Comparison of ENCODE assay signal across 28 cellular contexts in genomic region chr11:134363161-134363560, GRCh38. TPM values are rescaled to one million over a fixed set of nuclear protein-coding genes. Genes with fewer than 3 reads are reported as not detected.
A peak's percentile ranks its signal among the peaks of the same experiment; 100 is the strongest.
DNase-seq lines count a peak whose midpoint lies in the region; ATAC-seq, FAIRE-seq and TF ChIP-seq lines count a peak whose summit lies in the region.
"Had no signal": no experiment of that assay in that cellular context is flagged by ENCODE, and none has a peak within 500 bp of the region (broad histone marks: within the 10 kb centered on the region; RNA-seq: fewer than 3 reads in every experiment).

No MANE protein-coding gene starts in this region.

- H3K27ac ChIP-seq in right lobe of liver (no peak overlapping the region), HepG2 (ENCODE audit: extremely low read length, insufficient read depth, low read length) (no peak overlapping the region), kidney (ENCODE audit: low read depth in 2 of 2, low read length in 2 of 2) (no peak overlapping the region), parathyroid adenoma (peak overlapping the region; percentile 54), aorta (ENCODE audit: low read depth in 1 of 2, low read length in 2 of 2) (no peak overlapping the region), WERI-Rb-1 (no peak overlapping the region)
- H3K27ac ChIP-seq: GM23248, KMS-11, PC-9, SJSA1 had no signal

- FAIRE-seq in HepG2 (lab: Jason Lieb, UNC) (no peak), kidney (lab: Jason Lieb, UNC) (no peak)
- FAIRE-seq: GM18507 had no signal

- H3K9ac ChIP-seq in HepG2 (ENCODE audit: insufficient read depth, low read depth, low read length), result no peak overlapping the region
- no peak overlapping the region for H3K9ac ChIP-seq in kidney (ENCODE audit: low read length in 2 of 2)
- H3K9ac ChIP-seq in parathyroid adenoma, result no peak overlapping the region
- H3K9ac ChIP-seq: GM23248, KMS-11 had no signal

- TF ChIP-seq POLR2A in right lobe of liver (IDR thresholded peaks at IDR 0.05), result no peak
- TF ChIP-seq POLR2A in HepG2 (IDR thresholded peaks at IDR 0.05; ENCODE audit: insufficient read depth in 1 of 2, low read depth in 2 of 2, low read length in 2 of 2), result no peak

- 61% methylated on average over 3 of the region's 9 CpGs for WGBS in right lobe of liver (ENCODE audit: insufficient coverage, low coverage, low lambda C conversion rate, missing lambda C conversion rate)
- WGBS in HepG2 (ENCODE audit: low lambda C conversion rate), result 11% methylated on average over 3 of the region's 9 CpGs
- 88 to 90% methylated on average over 9 of the region's 9 CpGs for WGBS in aorta, 2 donors

- CTCF ChIA-PET in HepG2 (lab: Yijun Ruan, JAX; ENCODE audit: low intra/inter-chr PET ratio, low total read pairs), result no interaction called here

- no peaks in the 10 kb centered on the region for H3K36me3 ChIP-seq in right lobe of liver
- no peaks in the 10 kb centered on the region for H3K36me3 ChIP-seq in HepG2 (replicated peaks in 1 of 2; ENCODE audit: control insufficient read depth in 1 of 2, insufficient read depth in 2 of 2, low read length in 2 of 2)
- H3K36me3 ChIP-seq in kidney (ENCODE audit: control insufficient read depth in 1 of 2, insufficient read depth in 2 of 2, low read length in 2 of 2), result no peaks in the 10 kb centered on the region
- no peaks in the 10 kb centered on the region for H3K36me3 ChIP-seq in parathyroid adenoma (ENCODE audit: control insufficient read depth, insufficient read depth, low read length)
- H3K36me3 ChIP-seq in aorta (ENCODE audit: control insufficient read depth in 1 of 2, insufficient read depth in 2 of 2, low read length in 1 of 2), result no peaks in the 10 kb centered on the region
- H3K36me3 ChIP-seq in WERI-Rb-1, result peaks cover 16% of the 10 kb centered on the region
- H3K36me3 ChIP-seq: SJSA1 had no signal

- TF ChIP-seq RAD21 in HepG2 (CRISPR knock-in tag; IDR thresholded peaks at IDR 0.05), result no peak

- no peak overlapping the region for H2AFZ ChIP-seq in HepG2 (ENCODE audit: low read length)
- H2AFZ ChIP-seq in parathyroid adenoma, result no peak overlapping the region
- H2AFZ ChIP-seq: GM23248, PC-9 had no signal

- in situ Hi-C loops in HepG2 (cut with HindIII; ENCODE audit: extremely low pct_ligation_motif_present, low pct_unique_long_range_greater_than_20kb), result loop anchor here (5.0 to 10.0 kb wide), 2 partner anchors 212 to 364 kb away; no protein-coding TSS in a partner anchor

- no peaks in the 10 kb centered on the region for H3K9me3 ChIP-seq in right lobe of liver
- H3K9me3 ChIP-seq in HepG2 (ENCODE audit: low read length), result no peaks in the 10 kb centered on the region
- H3K9me3 ChIP-seq in kidney (ENCODE audit: control insufficient read depth in 1 of 2, low read length in 2 of 2), result no peaks in the 10 kb centered on the region
- H3K9me3 ChIP-seq in parathyroid adenoma (ENCODE audit: control insufficient read depth, low read length), result no peaks in the 10 kb centered on the region
- no peaks in the 10 kb centered on the region for H3K9me3 ChIP-seq in aorta (ENCODE audit: control insufficient read depth, low read length)
- no peaks in the 10 kb centered on the region for H3K9me3 ChIP-seq in WERI-Rb-1 (ENCODE audit: severe bottlenecking)
- H3K9me3 ChIP-seq: SJSA1 had no signal

- H3K4me2 ChIP-seq in HepG2 (ENCODE audit: low read depth, low read length), result no peak overlapping the region
- no peak overlapping the region for H3K4me2 ChIP-seq in parathyroid adenoma (ENCODE audit: low read length)
- H3K4me2 ChIP-seq: KMS-11, PC-9 had no signal

- intact Hi-C loops in right lobe of liver (cut with DNase I) (loop anchor here in 1 of 2 donors (10.0 kb wide), 1 partner anchor 222 kb away; no protein-coding TSS in a partner anchor), HepG2 (cut with micrococcal nuclease; ENCODE audit: unreplicated experiment) (no loop called here), kidney (cut with DNase I) (no loop called here), aorta (cut with DNase I) (no loop called here)

- H3K4me3 ChIP-seq in right lobe of liver, result no peak overlapping the region
- H3K4me3 ChIP-seq in HepG2 (replicated peaks in 1 of 3; ENCODE audit: insufficient read depth in 1 of 3, low read depth in 2 of 3, low read length in 3 of 3), result no peak overlapping the region
- H3K4me3 ChIP-seq in kidney (ENCODE audit: low read length in 2 of 2), result no peak overlapping the region
- H3K4me3 ChIP-seq in parathyroid adenoma (ENCODE audit: low read depth, low read length), result no peak overlapping the region
- H3K4me3 ChIP-seq in aorta (ENCODE audit: low read length in 2 of 2), result no peak overlapping the region
- no peak overlapping the region for H3K4me3 ChIP-seq in WERI-Rb-1 (ENCODE audit: low read depth, low read length)
- H3K4me3 ChIP-seq: GM23248, PC-9, SJSA1 had no signal

- no peaks in the 10 kb centered on the region for H4K20me1 ChIP-seq in HepG2 (ENCODE audit: insufficient read depth, low read length)

- TF ChIP-seq EP300 in HepG2 (IDR thresholded peaks at IDR 0.05; ENCODE audit: low read depth in 2 of 2, low read length in 2 of 2) (no peak), HepG2 (CRISPR knock-in tag; IDR thresholded peaks at IDR 0.05; ENCODE audit: borderline replicate concordance) (no peak)

- no peaks in the 10 kb centered on the region for H3K79me2 ChIP-seq in HepG2 (ENCODE audit: insufficient read depth, low read length)
- H3K79me2 ChIP-seq in parathyroid adenoma, result no peaks in the 10 kb centered on the region

- TF ChIP-seq CTCF in right lobe of liver (IDR thresholded peaks at IDR 0.05) (no peak), HepG2 (CRISPR knock-in tag; IDR thresholded peaks at IDR 0.05) (no peak), kidney (IDR thresholded peaks at IDR 0.05; ENCODE audit: borderline replicate concordance, extremely low read depth, insufficient read depth) (no peak), parathyroid adenoma (IDR thresholded peaks at IDR 0.05) (no peak), WERI-Rb-1 (IDR thresholded peaks at IDR 0.05; ENCODE audit: low read depth, low read length) (no peak)

- no TSS peak for BruUV-seq in HepG2 (replicated peaks; lab: Mats Ljungman, UMichigan)

- DNase-seq in right lobe of liver (peak in 2 of 3 donors; percentile 6 to 24), HepG2 (ENCODE audit: low spot score) (no peak), kidney (peak; percentile 53), aorta (peak; percentile 26 to 59), WERI-Rb-1 (no peak)
- DNase-seq in activated effector memory CD4-positive, alpha-beta T cell treated with anti-CD3 and anti-CD28 coated beads, Interleukin-2, amount 50 U/mL, for 16 hours, result no peak
- DNase-seq: 8988T; ACHN; CD4-positive, alpha-beta memory T cell; COR-L47; DMS53; GM23248; H9; HFFc6; MM.1S; NCI-H2029; NCI-H2227 treated with DMSO at 0.1 percent for 48 hours; PC-9; Right ventricle myocardium superior had no signal

- POLR2A ChIA-PET in HepG2 (lab: Yijun Ruan, JAX), result no interaction called here

- H3K27me3 ChIP-seq in right lobe of liver (no peaks in the 10 kb centered on the region), HepG2 (ENCODE audit: control insufficient read depth in 1 of 2, insufficient read depth in 2 of 2, low read length in 2 of 2) (peaks cover 12 to 45% of the 10 kb centered on the region in 2 experiments), parathyroid adenoma (ENCODE audit: control insufficient read depth, insufficient read depth, low read length) (no peaks in the 10 kb centered on the region), aorta (ENCODE audit: control insufficient read depth in 1 of 2, insufficient read depth in 2 of 2, low read length in 1 of 2) (no peaks in the 10 kb centered on the region), WERI-Rb-1 (ENCODE audit: insufficient read depth, low read depth, severe bottlenecking) (no peaks in the 10 kb centered on the region)
- H3K27me3 ChIP-seq: SJSA1 had no signal

- H3K4me1 ChIP-seq in right lobe of liver (no peaks in the 10 kb centered on the region), HepG2 (ENCODE audit: insufficient read depth, low read length) (peaks cover 6% of the 10 kb centered on the region), kidney (ENCODE audit: control insufficient read depth in 1 of 2, insufficient read depth in 1 of 2, low read depth in 1 of 2, low read length in 2 of 2) (no peaks in the 10 kb centered on the region), parathyroid adenoma (peaks cover 11% of the 10 kb centered on the region), aorta (ENCODE audit: control insufficient read depth in 1 of 2, insufficient read depth in 2 of 2, low read length in 2 of 2) (no peaks in the 10 kb centered on the region)
- H3K4me1 ChIP-seq: SJSA1 had no signal

- ATAC-seq in right lobe of liver (no peak), HepG2 (no peak), aorta (ENCODE audit: low FRiP score) (no peak), GM19397 (IDR thresholded peaks at IDR 0.05; ENCODE audit: unreplicated experiment) (no peak)

RNA-seq across cellular contexts. Expression of gene GLB1L2, which starts 31.4 kb away (rescaled TPM):
- total RNA-seq in right lobe of liver (under 1 TPM; 0.12 to 0.68 (median 0.55) TPM), HepG2 (2016; rRNA removed; fragmentation: Illumina TruSeq; extraction: Trizol) (0.27 and 0.69 TPM in 2 replicates), kidney (10.0 TPM), aorta (1 to 10 TPM in 1 of 2 donors, under 1 TPM in 1; 0.94 to 1.5 TPM)
- total RNA-seq in HepG2 (2016; cell fraction: cytosol; rRNA removed; fragmentation: Illumina TruSeq; extraction: Trizol; ENCODE audit: low read depth), result 0.09 and 0.10 TPM in 2 replicates
- total RNA-seq in HepG2 (2016; cell fraction: insoluble cytoplasmic fraction; rRNA removed; fragmentation: Illumina TruSeq; extraction: Trizol), result 0.27 and 0.80 TPM in 2 replicates
- 0.15 and 0.38 TPM in 2 replicates for total RNA-seq in HepG2 (2016; cell fraction: membrane; rRNA removed; fragmentation: Illumina TruSeq; extraction: Trizol)
- total RNA-seq in HepG2 (2016; cell fraction: nucleus; rRNA removed; fragmentation: Illumina TruSeq; extraction: Trizol), result 0.43 and 0.69 TPM in 2 replicates
- polyA plus RNA-seq in HepG2 (2011; rRNA removed) (0.59 and 0.80 TPM in 2 replicates), kidney (ENCODE audit: insufficient read depth, low read depth, low replicate concordance) (26.1 TPM), aorta (1 to 10 TPM in 1 of 2 donors, not detected in 1; 2.2 TPM)
- 0.38 and 0.43 TPM in 2 replicates for polyA plus RNA-seq in HepG2 (2011; cell fraction: cytosol; rRNA removed)
- polyA plus RNA-seq in HepG2 (2011; cell fraction: nucleus; rRNA removed), result 1.6 and 1.9 TPM in 2 replicates
- 0.62 and 0.81 TPM in 2 replicates for polyA plus RNA-seq in HepG2 (2012)
- 0.08 and 0.15 TPM in 2 replicates for polyA plus RNA-seq in HepG2 (2016; cell fraction: cytosol; fragmentation: Illumina TruSeq; extraction: Trizol; ENCODE audit: low read depth)
- 0.19 and 0.22 TPM in 2 replicates for polyA plus RNA-seq in HepG2 (2016; cell fraction: insoluble cytoplasmic fraction; fragmentation: Illumina TruSeq; extraction: Trizol; ENCODE audit: low read depth)
- 0.15 and 0.21 TPM in 2 replicates for polyA plus RNA-seq in HepG2 (2016; cell fraction: membrane; fragmentation: Illumina TruSeq; extraction: Trizol; ENCODE audit: low read depth)
- 1.0 and 1.8 TPM in 2 replicates for polyA plus RNA-seq in HepG2 (2016; cell fraction: nucleus; fragmentation: Illumina TruSeq; extraction: Trizol; ENCODE audit: insufficient read depth, low read depth)
- polyA minus RNA-seq in HepG2 (2011; rRNA and poly(A)+ RNA removed; ENCODE audit: low replicate concordance), result 0.56 and 17.0 TPM in 2 replicates
- 0.44 TPM in 1 of 2 replicates, not detected in the other for polyA minus RNA-seq in HepG2 (2011; cell fraction: cytosol; rRNA and poly(A)+ RNA removed)
- polyA minus RNA-seq in HepG2 (2011; cell fraction: nucleus; rRNA and poly(A)+ RNA removed), result 0.13 and 0.37 TPM in 2 replicates
- total RNA-seq: GM23248, HFFc6, SJSA1 had no signal

RNA-seq across cellular contexts. Expression of gene B3GAT1, which starts 48.9 kb away (rescaled TPM):
- 1 to 10 TPM in 5 of 6 experiments, under 1 TPM in 1; 0.76 to 8.8 (median 5.1) TPM for total RNA-seq in right lobe of liver
- total RNA-seq in HepG2 (2016; rRNA removed; fragmentation: Illumina TruSeq; extraction: Trizol), result not detected in 2 replicates
- not detected in 2 replicates for total RNA-seq in HepG2 (2016; cell fraction: cytosol; rRNA removed; fragmentation: Illumina TruSeq; extraction: Trizol; ENCODE audit: low read depth)
- not detected in 2 replicates for total RNA-seq in HepG2 (2016; cell fraction: insoluble cytoplasmic fraction; rRNA removed; fragmentation: Illumina TruSeq; extraction: Trizol)
- total RNA-seq in HepG2 (2016; cell fraction: membrane; rRNA removed; fragmentation: Illumina TruSeq; extraction: Trizol), result not detected in 2 replicates
- not detected in 2 replicates for total RNA-seq in HepG2 (2016; cell fraction: nucleus; rRNA removed; fragmentation: Illumina TruSeq; extraction: Trizol)
- polyA plus RNA-seq in HepG2 (2011; rRNA removed), result not detected in 2 replicates
- polyA plus RNA-seq in HepG2 (2011; cell fraction: cytosol; rRNA removed), result not detected in 2 replicates
- not detected in 2 replicates for polyA plus RNA-seq in HepG2 (2011; cell fraction: nucleus; rRNA removed)
- not detected in 2 replicates for polyA plus RNA-seq in HepG2 (2012)
- polyA plus RNA-seq in HepG2 (2016; cell fraction: cytosol; fragmentation: Illumina TruSeq; extraction: Trizol; ENCODE audit: low read depth), result not detected in 2 replicates
- not detected in 2 replicates for polyA plus RNA-seq in HepG2 (2016; cell fraction: insoluble cytoplasmic fraction; fragmentation: Illumina TruSeq; extraction: Trizol; ENCODE audit: low read depth)
- polyA plus RNA-seq in HepG2 (2016; cell fraction: membrane; fragmentation: Illumina TruSeq; extraction: Trizol; ENCODE audit: low read depth), result not detected in 2 replicates
- not detected in 2 replicates for polyA plus RNA-seq in HepG2 (2016; cell fraction: nucleus; fragmentation: Illumina TruSeq; extraction: Trizol; ENCODE audit: insufficient read depth, low read depth)
- polyA minus RNA-seq in HepG2 (2011; rRNA and poly(A)+ RNA removed; ENCODE audit: low replicate concordance), result not detected in 2 replicates
- polyA minus RNA-seq in HepG2 (2011; cell fraction: cytosol; rRNA and poly(A)+ RNA removed), result not detected in 2 replicates
- polyA minus RNA-seq in HepG2 (2011; cell fraction: nucleus; rRNA and poly(A)+ RNA removed), result not detected in 2 replicates
- 3.7 TPM for total RNA-seq in kidney
- 0.82 TPM for polyA plus RNA-seq in kidney (ENCODE audit: insufficient read depth, low read depth, low replicate concordance)
- total RNA-seq in aorta, result under 1 TPM; 0.16 to 0.39 TPM
- not detected for polyA plus RNA-seq in aorta
- total RNA-seq: G401, GM23248, HFFc6, PC-9, RPMI7951, SJSA1 had no signal
- polyA plus RNA-seq: BJ; CD4-positive, alpha-beta memory T cell; GM23248; IgD-negative memory B cell had no signal

Comparison
In these comparisons a context has a peak if more than half of its experiments do, and no peak if none do; other contexts are left out.
1. DNase-seq: peak in right lobe of liver (2 of 3), kidney (single experiment) and aorta (2 of 2); none in HepG2 (single experiment), WERI-Rb-1 (single experiment) and activated effector memory CD4-positive, alpha-beta T cell treated with anti-CD3 and anti-CD28 coated beads, Interleukin-2, amount 50 U/mL, for 16 hours (single experiment).